ENCODE assay signal across 8 cellular contexts in the genomic region with DNA sequence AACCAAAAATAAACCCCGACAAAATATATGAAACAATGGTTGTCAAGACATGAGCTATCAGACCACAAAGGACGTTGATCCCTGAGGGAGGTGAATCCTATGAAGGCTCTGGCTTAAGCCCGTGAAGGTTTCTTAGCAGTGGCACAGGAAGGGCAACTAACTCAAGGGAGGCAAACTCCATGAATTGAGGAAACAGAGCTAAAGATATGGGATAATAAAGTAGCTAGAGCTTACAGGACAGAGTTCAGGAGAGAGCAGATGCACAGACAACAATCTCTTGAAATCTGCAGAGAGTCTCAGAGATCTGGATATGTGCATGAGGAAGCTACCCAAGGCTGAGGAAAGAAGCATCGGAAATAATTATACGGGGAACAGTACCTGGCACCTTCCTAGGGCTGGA.
DNase-seq lines count a peak whose midpoint lies in the region; ATAC-seq, FAIRE-seq and TF ChIP-seq lines count a peak whose summit lies in the region.
"Not testable (repeated sequence)": the region's sequence is repeated elsewhere in the genome, so short reads cannot be mapped to it uniquely, and the experiment has no call there.

No MANE protein-coding gene starts in this region.

- H3K14ac ChIP-seq in H1 (ENCODE audit: insufficient read length) = not testable (repeated sequence)

- H3K18ac ChIP-seq in H1 (ENCODE audit: extremely low read depth, low read length) = not testable (repeated sequence)

- H2BK20ac ChIP-seq in H1 (ENCODE audit: low read length) = not testable (repeated sequence)

- not testable (repeated sequence) for H3K36me3 Mint-ChIP-seq in WTC11

- ATAC-seq in Panc1 = 0 out of 2 replicates have a peak, but pooled peaks have one; percentile 12
- not testable (repeated sequence) for ATAC-seq in WTC11
- peak; percentile 91 for ATAC-seq in left colon
- peak; percentile 66 for ATAC-seq in mucosa of descending colon
- ATAC-seq in psoas muscle = peak in 3 of 4 donors; percentile 14 to 32 (median 27)
- ATAC-seq in gastrocnemius medialis = peak; percentile 25 to 42

- not testable (repeated sequence) for TF ChIP-seq POLR2A in H1 (IDR thresholded peaks at IDR 0.05; ENCODE audit: control extremely low read depth in 1 of 2, low read depth in 2 of 2, low read length in 2 of 2); gastrocnemius medialis (IDR thresholded peaks at IDR 0.05)

- peak overlapping the region; percentile 79; the same call in 1 of the 2 replicates for H3K27ac Mint-ChIP-seq in WTC11

- H3K36me3 ChIP-seq in BLaER1; Panc1 (ENCODE audit: control insufficient read depth, insufficient read depth, low read length); H1 (ENCODE audit: control insufficient read depth in 2 of 4, insufficient read depth in 4 of 4, low read length in 3 of 4); mucosa of descending colon (ENCODE audit: low read depth); psoas muscle (ENCODE audit: insufficient read depth in 1 of 2, low read depth in 1 of 2); gastrocnemius medialis: not testable (repeated sequence)

- H3K4me1 ChIP-seq in BLaER1; Panc1 (ENCODE audit: control insufficient read depth, insufficient read depth, low read length); H1 (replicated peaks in 1 of 4; ENCODE audit: control insufficient read depth in 3 of 4, insufficient read depth in 4 of 4, low read length in 3 of 4); mucosa of descending colon (ENCODE audit: low read depth); psoas muscle: not testable (repeated sequence)
- H3K4me1 ChIP-seq in gastrocnemius medialis = peaks cover 20 to 24% of the 10 kb centered on the region in 2 donors

- H2AFZ ChIP-seq in H1 (ENCODE audit: low read length) = not testable (repeated sequence)

- DNase-seq in Panc1 (ENCODE audit: low read depth, low spot score); WTC11 (ENCODE audit: low spot score); H1 (ENCODE audit: low read depth in 1 of 2, low spot score in 2 of 2); left colon; mucosa of descending colon; psoas muscle; gastrocnemius medialis: not testable (repeated sequence)

- not testable (repeated sequence) for H4K8ac ChIP-seq in H1 (ENCODE audit: extremely low read depth, insufficient read depth, low read length)

- H3K4me3 ChIP-seq in BLaER1; Panc1 (ENCODE audit: low read depth in 2 of 2, low read length in 2 of 2); H1 (ENCODE audit: extremely low read depth in 1 of 4, insufficient read depth in 2 of 4, low read depth in 3 of 4, low read length in 4 of 4); mucosa of descending colon; psoas muscle: not testable (repeated sequence)
- peak overlapping the region in 1 of 4 donors; percentile 21 for H3K4me3 ChIP-seq in gastrocnemius medialis

- H2AK5ac ChIP-seq in H1 (ENCODE audit: low read depth, low read length) = not testable (repeated sequence)

- TF ChIP-seq EP300 in H1 (IDR thresholded peaks at IDR 0.05; ENCODE audit: borderline replicate concordance in 1 of 2, low read depth in 2 of 2, low read length in 2 of 2) = not testable (repeated sequence)

- not testable (repeated sequence) for H4K20me1 ChIP-seq in BLaER1; H1 (replicated peaks in 1 of 2; ENCODE audit: control insufficient read depth in 1 of 2, insufficient read depth in 2 of 2, low read length in 2 of 2)

- H4K5ac ChIP-seq in H1 (ENCODE audit: insufficient read length, low read depth, low read length) = not testable (repeated sequence)

- intact Hi-C loops in Panc1 (cut with micrococcal nuclease; ENCODE audit: unreplicated experiment); left colon (cut with DNase I, micrococcal nuclease); mucosa of descending colon (cut with DNase I, micrococcal nuclease); psoas muscle (cut with DNase I); gastrocnemius medialis (cut with DNase I; ENCODE audit: low total_unique reads): not testable (repeated sequence)

- not testable (repeated sequence) for H2BK15ac ChIP-seq in H1 (ENCODE audit: low read length)

- H3K4me2 ChIP-seq in BLaER1 = peak overlapping the region; percentile 28; the same call in 1 of the 2 replicates
- not testable (repeated sequence) for H3K4me2 ChIP-seq in H1 (ENCODE audit: insufficient read depth in 1 of 2, low read depth in 2 of 2, low read length in 2 of 2)

- H3K56ac ChIP-seq in H1 (replicated peaks; ENCODE audit: insufficient read length, low read depth, low read length) = not testable (repeated sequence)

- not testable (repeated sequence) for BruUV-seq in Panc1 (replicated peaks; lab: Mats Ljungman, UMichigan)

- not testable (repeated sequence) for H3K9me3 ChIP-seq in BLaER1; Panc1 (ENCODE audit: control insufficient read depth, insufficient read depth, low read depth, low read length); H1 (ENCODE audit: insufficient read depth in 2 of 2, low read depth in 1 of 2, low read length in 1 of 2); mucosa of descending colon; psoas muscle; gastrocnemius medialis

- H3K79me2 ChIP-seq in H1 (ENCODE audit: control insufficient read depth in 1 of 2, insufficient read depth in 2 of 2, low read length in 2 of 2) = not testable (repeated sequence)

- not testable (repeated sequence) for H3K27me3 Mint-ChIP-seq in WTC11 (ENCODE audit: low read depth)

- H3K23ac ChIP-seq in H1 (ENCODE audit: insufficient read length) = not testable (repeated sequence)

- not testable (repeated sequence) for H3K4me1 Mint-ChIP-seq in WTC11

- WGBS in H1 (ENCODE audit: extremely low coverage in 1 of 2, insufficient coverage in 1 of 2, insufficient read length in 1 of 2, insufficient replicate concordance in 2 of 2, low coverage in 1 of 2, low lambda C conversion rate in 2 of 2, missing lambda C conversion rate in 1 of 2), 2 experiments = 73% methylated on average over 3 of the region's 5 CpGs; no CpG with 5 or more reads in 1 of the 2 experiments
- 25 to 60% (median 34%) methylated on average over 3 to 5 of the region's 5 CpGs for WGBS in psoas muscle, 3 donors

- TF ChIP-seq CTCF in Panc1 (IDR thresholded peaks at IDR 0.05); WTC11 (IDR thresholded peaks at IDR 0.05); H1 (IDR thresholded peaks at IDR 0.05; ENCODE audit: control extremely low read depth in 1 of 3, insufficient read depth in 1 of 3, low read depth in 1 of 3, low read length in 3 of 3); mucosa of descending colon (IDR thresholded peaks at IDR 0.05); psoas muscle (IDR thresholded peaks at IDR 0.05); gastrocnemius medialis (IDR thresholded peaks at IDR 0.05 in 4 of 5, conservative IDR thresholded peaks at IDR 0.05 in 1 of 5): not testable (repeated sequence)

- H3K27me3 ChIP-seq in BLaER1; Panc1 (ENCODE audit: control insufficient read depth, insufficient read depth, low read length); H1 (replicated peaks in 1 of 4; ENCODE audit: control insufficient read depth in 3 of 4, extremely low read depth in 1 of 4, insufficient read depth in 3 of 4, low read length in 3 of 4); psoas muscle (ENCODE audit: insufficient read depth in 3 of 3, low read length in 2 of 3); gastrocnemius medialis: not testable (repeated sequence)

- in situ Hi-C loops in Panc1 (cut with HindIII; ENCODE audit: low pct_unique_long_range_greater_than_20kb, low sequenced_read_pairs); gastrocnemius medialis (cut with MboI; ENCODE audit: low sequenced_read_pairs in 4 of 4): not testable (repeated sequence)

- POLR2A ChIA-PET in Panc1 (lab: Charles Lee); WTC11 (lab: Charles Lee); H1 (lab: Charles Lee; ENCODE audit: partially characterized antibody): not testable (repeated sequence)

- not testable (repeated sequence) for H4K91ac ChIP-seq in H1 (replicated peaks; ENCODE audit: insufficient read length, low read length)

- not testable (repeated sequence) for H3K79me1 ChIP-seq in H1 (ENCODE audit: low read depth, low read length)

- not testable (repeated sequence) for H2BK12ac ChIP-seq in H1 (ENCODE audit: low read depth, low read length)

- not testable (repeated sequence) for H3K27ac ChIP-seq in BLaER1; Panc1 (ENCODE audit: low read length); H1 (ENCODE audit: low read depth, low read length)
- H3K27ac ChIP-seq in psoas muscle (peak overlapping the region; percentile 68), gastrocnemius medialis (peak overlapping the region; percentile 54 to 88 (median 77))

- not testable (repeated sequence) for H2BK5ac ChIP-seq in H1 (ENCODE audit: low read depth, low read length)

- CTCF ChIA-PET in Panc1 (lab: Charles Lee); WTC11 (lab: Charles Lee); H1 (lab: Charles Lee; ENCODE audit: partially characterized antibody): not testable (repeated sequence)

- not testable (repeated sequence) for H3K23me2 ChIP-seq in H1 (ENCODE audit: low read depth, low read length)

- TF ChIP-seq RAD21 in H1 (IDR thresholded peaks at IDR 0.05 in 1 of 2, conservative IDR thresholded peaks at IDR 0.05 in 1 of 2; ENCODE audit: low read depth in 2 of 2, low read length in 2 of 2) = not testable (repeated sequence)

- peak; percentile 57 for FAIRE-seq in H1 (lab: Jason Lieb, UNC)

- H3K9me3 Mint-ChIP-seq in WTC11 = not testable (repeated sequence)

- not testable (repeated sequence) for H2BK120ac ChIP-seq in H1 (replicated peaks; ENCODE audit: low read depth, low read length)

- H3K9ac ChIP-seq in BLaER1; H1 (replicated peaks in 1 of 4; ENCODE audit: extremely low read depth in 1 of 4, low read depth in 3 of 4, low read length in 3 of 4): not testable (repeated sequence)

- not testable (repeated sequence) for H3K4me3 Mint-ChIP-seq in WTC11

- H3K4ac ChIP-seq in H1 (replicated peaks; ENCODE audit: insufficient read length, low read depth, low read length) = not testable (repeated sequence)
